32 cellular contexts compared by ENCODE assay signal in genomic region chr12:132584472-132584871, GRCh38. TPM values are rescaled to one million over a fixed set of nuclear protein-coding genes. Genes with fewer than 3 reads are reported as not detected.
"Had no signal": no experiment of that assay in that cellular context is flagged by ENCODE, and none has a peak within 500 bp of the region (broad histone marks: within the 10 kb centered on the region; RNA-seq: fewer than 3 reads in every experiment).

No MANE protein-coding gene starts in this region.

- H3K36me3 ChIP-seq: cardiac muscle cell, SJSA1 had no signal

- H3K9me2 ChIP-seq: SK-N-SH had no signal

- H3K27me3 ChIP-seq: ascending aorta, SJSA1 had no signal

- H3K4me3 Mint-ChIP-seq: activated CD4-positive, alpha-beta T cell treated with anti-CD3 and anti-CD28 coated beads for 36 hours; activated CD4-positive, alpha-beta T cell treated with anti-CD3 and anti-CD28 coated beads, Interleukin-2, amount 10 ng/mL, durations not matched to agents 7 days and 5 days; activated CD8-positive, alpha-beta T cell treated with anti-CD3 and anti-CD28 coated beads, Interleukin-2, amount 10 ng/mL, durations not matched to agents 7 days and 5 days; activated naive CD4-positive, alpha-beta T cell treated with anti-CD3 and anti-CD28 coated beads, Interleukin-2, amount 50 U/mL, for 24 hours; activated naive CD8-positive, alpha-beta T cell treated with anti-CD3 and anti-CD28 coated beads, Interleukin-2, amount 10 ng/mL, durations not matched to agents 7 days and 5 days; activated T-cell treated with anti-CD3 and anti-CD28 coated beads, Interleukin-2, amount 50 U/mL, for 24 hours; central memory CD8-positive, alpha-beta T cell; T-helper 1 cell treated with Interleukin-12 subunit alpha and Interleukin-12 subunit beta and Interleukin-4 antibody, amounts not matched to agents 30 μg/mL and 1 μg/mL, for 36 hours; T-helper 2 cell treated with Interferon-gamma antibody and Interleukin-4, amounts not matched to agents 5 μg/mL and 100 μg/mL, for 36 hours had no signal

- ATAC-seq: activated CD4-positive, alpha-beta T cell treated with anti-CD3 and anti-CD28 coated beads for 36 hours; activated CD4-positive, CD25-positive, alpha-beta regulatory T cell treated with anti-CD3 and anti-CD28 coated beads, Interleukin-2, amount 50 U/mL, for 24 hours; activated CD8-positive, alpha-beta T cell treated with anti-CD3 and anti-CD28 coated beads, Interleukin-2, amount 10 ng/mL, durations not matched to agents 7 days and 5 days; Panc1 had no signal

- H3K27ac ChIP-seq: ascending aorta, cardiac muscle cell, SJSA1 had no signal

- H3K9me3 Mint-ChIP-seq: activated CD4-positive, alpha-beta T cell treated with anti-CD3 and anti-CD28 coated beads, Interleukin-2, amount 10 ng/mL, durations not matched to agents 7 days and 5 days; activated naive CD4-positive, alpha-beta T cell treated with anti-CD3 and anti-CD28 coated beads, Interleukin-2, amount 50 U/mL, for 24 hours; activated naive CD8-positive, alpha-beta T cell treated with anti-CD3 and anti-CD28 coated beads, Interleukin-2, amount 10 ng/mL, durations not matched to agents 7 days and 5 days; activated T-cell treated with anti-CD3 and anti-CD28 coated beads, Interleukin-2, amount 50 U/mL, for 24 hours; activated T-helper 2 cell treated with anti-CD3 and anti-CD28 coated beads, Interferon-gamma antibody, Interleukin-2, Interleukin-4, amounts not matched to agents 10 μg/mL and 5 μg/mL and 100 μg/mL, durations not matched to agents 14 hours and 24 hours and 36 hours; T-helper 1 cell treated with Interleukin-12 subunit alpha and Interleukin-12 subunit beta and Interleukin-4 antibody, amounts not matched to agents 30 μg/mL and 1 μg/mL, for 36 hours; T-helper 2 cell treated with Interferon-gamma antibody and Interleukin-4, amounts not matched to agents 5 μg/mL and 100 μg/mL, for 36 hours had no signal

- H3K9me3 ChIP-seq: ascending aorta, SJSA1, SK-N-SH had no signal

- H3K4me1 ChIP-seq: ascending aorta, SJSA1 had no signal

- H3K27me3 Mint-ChIP-seq: activated CD4-positive, alpha-beta T cell treated with anti-CD3 and anti-CD28 coated beads for 36 hours; activated CD4-positive, alpha-beta T cell treated with anti-CD3 and anti-CD28 coated beads, Interleukin-2, amount 10 ng/mL, durations not matched to agents 7 days and 5 days; activated naive CD4-positive, alpha-beta T cell treated with anti-CD3 and anti-CD28 coated beads, Interleukin-2, amount 50 U/mL, for 24 hours; activated T-cell treated with anti-CD3 and anti-CD28 coated beads, Interleukin-2, amount 50 U/mL, for 24 hours; central memory CD8-positive, alpha-beta T cell had no signal

- H3K36me3 Mint-ChIP-seq: activated naive CD4-positive, alpha-beta T cell treated with anti-CD3 and anti-CD28 coated beads, Interleukin-2, amount 50 U/mL, for 24 hours; activated naive CD8-positive, alpha-beta T cell treated with anti-CD3 and anti-CD28 coated beads, Interleukin-2, amount 10 ng/mL, durations not matched to agents 7 days and 5 days had no signal

- H3K4me2 ChIP-seq: SK-N-SH had no signal

- DNase-seq: activated CD4-positive, alpha-beta T cell treated with anti-CD3 and anti-CD28 coated beads for 36 hours; activated CD4-positive, alpha-beta T cell treated with anti-CD3 and anti-CD28 coated beads, Interleukin-2, amount 10 ng/mL, durations not matched to agents 7 days and 5 days; activated CD4-positive, alpha-beta T cell treated with anti-CD3 and anti-CD28 coated beads, Interleukin-2, amount 50 U/mL, for 48 hours; activated CD8-positive, alpha-beta T cell treated with anti-CD3 and anti-CD28 coated beads, Interleukin-2, amount 10 ng/mL, durations not matched to agents 7 days and 5 days; activated gamma-delta T cell; activated naive CD4-positive, alpha-beta T cell treated with Interleukin-2 at 50 U/mL for 16 hours; activated naive CD8-positive, alpha-beta T cell treated with anti-CD3 and anti-CD28 coated beads, Interleukin-2, amount 10 ng/mL, durations not matched to agents 7 days and 5 days; activated T-cell treated with anti-CD3 and anti-CD28 coated beads, Interleukin-2, amount 50 U/mL, for 24 hours; amygdala; NCI-H1092 treated with DMSO at 0.1 percent for 48 hours; NCI-H1417; NCI-H146; NCI-H187; NCI-H2029 treated with DMSO at 0.1 percent for 48 hours; NCI-H2107; NCI-H2171; NCI-H510A; NCI-H526 treated with DMSO at 0.1 percent for 48 hours; RPMI8226; SHP77 treated with DMSO at 0.1 percent for 48 hours; SK-N-SH had no signal

- H3K4me3 ChIP-seq: ascending aorta, cardiac muscle cell, SJSA1 had no signal

- H3K4me1 Mint-ChIP-seq: activated CD4-positive, alpha-beta T cell treated with anti-CD3 and anti-CD28 coated beads for 36 hours; activated CD4-positive, alpha-beta T cell treated with anti-CD3 and anti-CD28 coated beads, Interleukin-2, amount 10 ng/mL, durations not matched to agents 7 days and 5 days; activated naive CD4-positive, alpha-beta T cell treated with anti-CD3 and anti-CD28 coated beads, Interleukin-2, amount 50 U/mL, for 24 hours; activated naive CD8-positive, alpha-beta T cell treated with anti-CD3 and anti-CD28 coated beads, Interleukin-2, amount 10 ng/mL, durations not matched to agents 7 days and 5 days; central memory CD8-positive, alpha-beta T cell had no signal

- H3K9ac ChIP-seq: SK-N-SH had no signal

- H3K27ac Mint-ChIP-seq: activated CD4-positive, alpha-beta T cell treated with anti-CD3 and anti-CD28 coated beads for 36 hours; activated CD4-positive, alpha-beta T cell treated with anti-CD3 and anti-CD28 coated beads, Interleukin-2, amount 10 ng/mL, durations not matched to agents 7 days and 5 days; activated CD8-positive, alpha-beta T cell treated with anti-CD3 and anti-CD28 coated beads, Interleukin-2, amount 10 ng/mL, durations not matched to agents 7 days and 5 days; activated naive CD4-positive, alpha-beta T cell treated with anti-CD3 and anti-CD28 coated beads, Interleukin-2, amount 50 U/mL, for 24 hours; activated naive CD8-positive, alpha-beta T cell treated with anti-CD3 and anti-CD28 coated beads, Interleukin-2, amount 10 ng/mL, durations not matched to agents 7 days and 5 days; activated T-cell treated with anti-CD3 and anti-CD28 coated beads, Interleukin-2, amount 50 U/mL, for 24 hours; activated T-helper 2 cell treated with anti-CD3 and anti-CD28 coated beads, Interferon-gamma antibody, Interleukin-2, Interleukin-4, amounts not matched to agents 10 μg/mL and 5 μg/mL and 100 μg/mL, durations not matched to agents 14 hours and 24 hours and 36 hours; T-helper 1 cell treated with Interleukin-12 subunit alpha and Interleukin-12 subunit beta and Interleukin-4 antibody, amounts not matched to agents 30 μg/mL and 1 μg/mL, for 36 hours; T-helper 2 cell treated with Interferon-gamma antibody and Interleukin-4, amounts not matched to agents 5 μg/mL and 100 μg/mL, for 36 hours had no signal

RNA-seq across cellular contexts. Expression of gene LRCOL1, which starts 25.9 kb away (rescaled TPM):
- total RNA-seq: activated CD4-positive, alpha-beta T cell treated with anti-CD3 and anti-CD28 coated beads for 36 hours; activated CD4-positive, alpha-beta T cell treated with anti-CD3 and anti-CD28 coated beads, Interleukin-2, amount 10 ng/mL, durations not matched to agents 7 days and 5 days; activated CD8-positive, alpha-beta T cell treated with anti-CD3 and anti-CD28 coated beads, Interleukin-2, amount 10 ng/mL, durations not matched to agents 7 days and 5 days; activated naive CD8-positive, alpha-beta T cell treated with anti-CD3 and anti-CD28 coated beads, Interleukin-2, amount 10 ng/mL, durations not matched to agents 7 days and 5 days; activated T-helper 2 cell treated with anti-CD3 and anti-CD28 coated beads, Interferon-gamma antibody, Interleukin-2, Interleukin-4, amounts not matched to agents 10 μg/mL and 5 μg/mL and 100 μg/mL, durations not matched to agents 14 hours and 24 hours and 36 hours; ascending aorta; cardiac muscle cell; M059J; SJSA1 had no signal
- polyA plus RNA-seq: cardiac muscle cell had no signal

RNA-seq across cellular contexts. Expression of gene P2RX2, which starts 34.1 kb away (rescaled TPM):
- total RNA-seq: activated CD4-positive, alpha-beta T cell treated with anti-CD3 and anti-CD28 coated beads for 36 hours; activated CD4-positive, alpha-beta T cell treated with anti-CD3 and anti-CD28 coated beads, Interleukin-2, amount 10 ng/mL, durations not matched to agents 7 days and 5 days; activated CD8-positive, alpha-beta T cell treated with anti-CD3 and anti-CD28 coated beads, Interleukin-2, amount 10 ng/mL, durations not matched to agents 7 days and 5 days; activated naive CD8-positive, alpha-beta T cell treated with anti-CD3 and anti-CD28 coated beads, Interleukin-2, amount 10 ng/mL, durations not matched to agents 7 days and 5 days; activated T-helper 2 cell treated with anti-CD3 and anti-CD28 coated beads, Interferon-gamma antibody, Interleukin-2, Interleukin-4, amounts not matched to agents 10 μg/mL and 5 μg/mL and 100 μg/mL, durations not matched to agents 14 hours and 24 hours and 36 hours; ascending aorta; cardiac muscle cell; M059J; SJSA1 had no signal
- polyA plus RNA-seq: cardiac muscle cell had no signal
